In the genomic region with DNA sequence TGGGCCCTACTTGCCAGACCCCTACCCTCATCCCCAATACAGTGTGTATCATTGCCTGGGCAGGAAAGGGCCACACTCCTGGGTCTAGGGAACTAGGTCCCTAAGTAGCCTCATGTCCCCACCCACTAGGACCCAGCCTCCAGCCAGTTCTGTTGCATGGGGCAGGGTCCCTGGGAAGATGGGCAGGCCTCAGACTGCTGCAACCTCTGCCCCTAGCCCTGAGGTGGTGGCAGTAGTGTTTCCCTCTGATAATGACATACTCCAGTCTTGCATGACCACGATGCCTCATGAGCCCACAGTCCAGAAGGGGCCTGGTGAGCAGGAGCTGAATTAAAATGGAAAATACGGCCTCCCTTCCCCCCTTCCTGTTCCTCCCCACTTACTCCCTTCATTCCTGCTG, we compare ENCODE assay signal across 20 cellular contexts. TPM values are rescaled to one million over a fixed set of nuclear protein-coding genes. Genes with fewer than 3 reads are reported as not detected.
"Had no signal": no experiment of that assay in that cellular context is flagged by ENCODE, and none has a peak within 500 bp of the region (broad histone marks: within the 10 kb centered on the region; RNA-seq: fewer than 3 reads in every experiment).

No MANE protein-coding gene starts in this region.

- H3K27ac Mint-ChIP-seq: activated B cell treated with CpG ODN at 0.5 μM for 24 hours; activated CD4-positive, alpha-beta memory T cell treated with anti-CD3 and anti-CD28 coated beads for 36 hours; activated T-cell treated with anti-CD3 and anti-CD28 coated beads, Interleukin-2, amount 50 U/mL, for 24 hours; activated T-helper 2 cell treated with anti-CD3 and anti-CD28 coated beads, Interferon-gamma antibody, Interleukin-2, Interleukin-4, amounts not matched to agents 10 μg/mL and 5 μg/mL and 100 μg/mL, durations not matched to agents 14 hours and 24 hours and 36 hours; stimulated activated naive CD8-positive, alpha-beta T cell treated with anti-CD3 and anti-CD28 coated beads, Interleukin-15, Interleukin-2, amounts not matched to agents 100 ng/mL and 50 ng/mL, for 24 hours had no signal

- H3K9me3 ChIP-seq: gastrocnemius medialis, mucosa of descending colon had no signal

- H3K9me3 Mint-ChIP-seq: activated CD4-positive, alpha-beta memory T cell treated with anti-CD3 and anti-CD28 coated beads for 36 hours had no signal

- H3K4me3 ChIP-seq: gastrocnemius medialis, heart left ventricle, mucosa of descending colon had no signal

- H3K4me1 ChIP-seq: gastrocnemius medialis had no signal

- DNase-seq: activated B cell treated with CpG ODN at 0.5 μM for 24 hours; activated CD4-positive, alpha-beta memory T cell treated with anti-CD3 and anti-CD28 coated beads for 36 hours; activated CD4-positive, alpha-beta T cell treated with anti-CD3 and anti-CD28 coated beads for 4 hours; activated naive CD4-positive, alpha-beta T cell treated with anti-CD3 and anti-CD28 coated beads, Interleukin-2, amount 50 U/mL, for 16 hours; activated T-cell treated with anti-CD3 and anti-CD28 coated beads, Interleukin-2, amount 50 U/mL, for 24 hours; brain microvascular endothelial cell; cortex of kidney; gastrocnemius medialis; heart left ventricle; left ventricle myocardium superior; mucosa of descending colon; naive B cell; stimulated activated CD4-positive, alpha-beta T cell treated with anti-CD3 and anti-CD28 coated beads, Interleukin-2, amount 100 ng/mL, for 24 hours; SW 1271; trophoblast cell had no signal

- H3K4me1 Mint-ChIP-seq: activated B cell treated with CpG ODN at 0.5 μM for 24 hours had no signal

- ATAC-seq: gastrocnemius medialis, heart left ventricle, left ventricle myocardium superior, mucosa of descending colon had no signal

- H3K36me3 ChIP-seq: brain microvascular endothelial cell, gastrocnemius medialis, heart left ventricle had no signal

- H3K4me3 Mint-ChIP-seq: activated B cell treated with CpG ODN at 0.5 μM for 24 hours; activated CD4-positive, alpha-beta memory T cell treated with anti-CD3 and anti-CD28 coated beads for 36 hours; activated T-cell treated with anti-CD3 and anti-CD28 coated beads, Interleukin-2, amount 50 U/mL, for 24 hours; stimulated activated naive CD8-positive, alpha-beta T cell treated with anti-CD3 and anti-CD28 coated beads, Interleukin-15, Interleukin-2, amounts not matched to agents 100 ng/mL and 50 ng/mL, for 24 hours had no signal

- H3K27ac ChIP-seq: brain microvascular endothelial cell, gastrocnemius medialis, heart left ventricle had no signal

- H3K36me3 Mint-ChIP-seq: activated CD4-positive, alpha-beta memory T cell treated with anti-CD3 and anti-CD28 coated beads for 36 hours had no signal

RNA-seq across cellular contexts. Expression of gene SCRT2, which starts 35.9 kb away (rescaled TPM):
- total RNA-seq: activated B cell treated with CpG ODN at 0.5 μM for 24 hours; activated CD4-positive, alpha-beta memory T cell treated with anti-CD3 and anti-CD28 coated beads for 36 hours; activated T-helper 2 cell treated with anti-CD3 and anti-CD28 coated beads, Interferon-gamma antibody, Interleukin-2, Interleukin-4, amounts not matched to agents 10 μg/mL and 5 μg/mL and 100 μg/mL, durations not matched to agents 14 hours and 24 hours and 36 hours; aorta; gastrocnemius medialis; heart left ventricle; kidney epithelial cell; left ventricle myocardium superior; mucosa of descending colon; T-helper 2 cell treated with Interferon-gamma antibody and Interleukin-4, amounts not matched to agents 100 ng/mL and 5 ng/mL, for 36 hours had no signal

RNA-seq across cellular contexts. Expression of gene SLC52A3, which starts 56.8 kb away (rescaled TPM):
- total RNA-seq: activated B cell treated with CpG ODN at 0.5 μM for 24 hours; activated CD4-positive, alpha-beta memory T cell treated with anti-CD3 and anti-CD28 coated beads for 36 hours; activated T-helper 2 cell treated with anti-CD3 and anti-CD28 coated beads, Interferon-gamma antibody, Interleukin-2, Interleukin-4, amounts not matched to agents 10 μg/mL and 5 μg/mL and 100 μg/mL, durations not matched to agents 14 hours and 24 hours and 36 hours; T-helper 2 cell treated with Interferon-gamma antibody and Interleukin-4, amounts not matched to agents 100 ng/mL and 5 ng/mL, for 36 hours had no signal
